1 cellular context compared by ENCODE assay signal in genomic region chr3:142595951-142596725, GRCh38.
TF ChIP-seq lines count a peak whose summit lies in the region.

TSS of gene PLS1 (plus strand) at chr3:142596393. CDS start at chr3:142664238, 67,845 bp downstream.

TF ChIP-seq in HepG2, 621 proteins besides CTCF, POLR2A, EP300 and RAD21 (continued from another document and continues in another):
- no peak for TF ChIP-seq HNF4G (IDR thresholded peaks at IDR 0.05; ENCODE audit: borderline replicate concordance, low read depth, low read length)
- TF ChIP-seq HNF4G (CRISPR knock-in tag; IDR thresholded peaks at IDR 0.05; ENCODE audit: borderline replicate concordance, low read depth): peak; percentile 83; the same call in 1 of the 2 replicates
- TF ChIP-seq ASH2L (IDR thresholded peaks at IDR 0.05; ENCODE audit: insufficient read length, low read depth, low read length): peak; percentile 94
- TF ChIP-seq AHR (CRISPR knock-in tag; IDR thresholded peaks at IDR 0.05): peak; percentile 87
- TF ChIP-seq MYNN (CRISPR knock-in tag; IDR thresholded peaks at IDR 0.05; ENCODE audit: low read depth): no peak
- peak; percentile 67; the same call in 1 of the 2 replicates for TF ChIP-seq ZC3H13 (CRISPR knock-in tag; IDR thresholded peaks at IDR 0.05)
- 0 out of 2 replicates have a peak, but pooled peaks have one; percentile 49 for TF ChIP-seq RELA (CRISPR knock-in tag; IDR thresholded peaks at IDR 0.05)
- peak; percentile 92 for TF ChIP-seq ARID2 (CRISPR knock-in tag; IDR thresholded peaks at IDR 0.05; ENCODE audit: borderline replicate concordance)
- TF ChIP-seq IKZF5 (CRISPR knock-in tag; IDR thresholded peaks at IDR 0.05): peak; percentile 92
- TF ChIP-seq HMG20B (CRISPR knock-in tag; conservative IDR thresholded peaks at IDR 0.05): peak; percentile 36; the same call in 1 of the 2 replicates
- peak; percentile 30; the same call in 1 of the 2 replicates for TF ChIP-seq NFYB (CRISPR knock-in tag; IDR thresholded peaks at IDR 0.05)
- TF ChIP-seq GTF3A (CRISPR knock-in tag; conservative IDR thresholded peaks at IDR 0.05): no peak
- TF ChIP-seq ZNF326 (CRISPR knock-in tag; IDR thresholded peaks at IDR 0.05; ENCODE audit: borderline replicate concordance): no peak
- TF ChIP-seq ATRX (CRISPR knock-in tag; IDR thresholded peaks at IDR 0.05; ENCODE audit: borderline replicate concordance): no peak
- TF ChIP-seq NCOR1 (IDR thresholded peaks at IDR 0.05; ENCODE audit: borderline replicate concordance, low read length): no peak
- TF ChIP-seq KAT7 (CRISPR knock-in tag; IDR thresholded peaks at IDR 0.05; ENCODE audit: borderline replicate concordance): peak; percentile 90; the same call in 1 of the 2 replicates
- TF ChIP-seq ZNF564 (CRISPR knock-in tag; IDR thresholded peaks at IDR 0.05): peak; percentile 80; the same call in 1 of the 2 replicates
- peak; percentile 66; the same call in 1 of the 2 replicates for TF ChIP-seq ZNF430 (CRISPR knock-in tag; IDR thresholded peaks at IDR 0.05)
- peak; percentile 33 for TF ChIP-seq TAF15 (IDR thresholded peaks at IDR 0.05; ENCODE audit: low read depth, low read length, poor library complexity, severe bottlenecking)
- TF ChIP-seq LBX2 (CRISPR knock-in tag; IDR thresholded peaks at IDR 0.05; ENCODE audit: borderline replicate concordance): no peak
- 0 out of 2 replicates have a peak, but pooled peaks have one; percentile 63 for TF ChIP-seq ZSCAN20 (CRISPR knock-in tag; IDR thresholded peaks at IDR 0.05; ENCODE audit: borderline replicate concordance)
- no peak for TF ChIP-seq CENPT (CRISPR knock-in tag; IDR thresholded peaks at IDR 0.05; ENCODE audit: low read depth)
- peak; percentile 96 for TF ChIP-seq ZNF547 (CRISPR knock-in tag; IDR thresholded peaks at IDR 0.05)
- TF ChIP-seq SNRNP70 (IDR thresholded peaks at IDR 0.05; ENCODE audit: low read depth, low read length): no peak
- peak; percentile 51; the same call in 1 of the 2 replicates for TF ChIP-seq HOXA5 (CRISPR knock-in tag; IDR thresholded peaks at IDR 0.05)
- peak; percentile 98 for TF ChIP-seq ZNF589 (CRISPR knock-in tag; conservative IDR thresholded peaks at IDR 0.05)
- no peak for TF ChIP-seq ZNF703 (CRISPR knock-in tag; IDR thresholded peaks at IDR 0.05; ENCODE audit: borderline replicate concordance)
- TF ChIP-seq TFDP2 (CRISPR knock-in tag; IDR thresholded peaks at IDR 0.05): peak; percentile 92
- peak; percentile 56; the same call in 1 of the 2 replicates for TF ChIP-seq CBFB (CRISPR knock-in tag; IDR thresholded peaks at IDR 0.05)
- no peak for TF ChIP-seq REXO4 (CRISPR knock-in tag; IDR thresholded peaks at IDR 0.05; ENCODE audit: borderline replicate concordance)
- TF ChIP-seq MAFK (conservative IDR thresholded peaks at IDR 0.05 in 1 of 2, IDR thresholded peaks at IDR 0.05 in 1 of 2; ENCODE audit: low read length in 2 of 2): no peak
- TF ChIP-seq, protein P1, sequence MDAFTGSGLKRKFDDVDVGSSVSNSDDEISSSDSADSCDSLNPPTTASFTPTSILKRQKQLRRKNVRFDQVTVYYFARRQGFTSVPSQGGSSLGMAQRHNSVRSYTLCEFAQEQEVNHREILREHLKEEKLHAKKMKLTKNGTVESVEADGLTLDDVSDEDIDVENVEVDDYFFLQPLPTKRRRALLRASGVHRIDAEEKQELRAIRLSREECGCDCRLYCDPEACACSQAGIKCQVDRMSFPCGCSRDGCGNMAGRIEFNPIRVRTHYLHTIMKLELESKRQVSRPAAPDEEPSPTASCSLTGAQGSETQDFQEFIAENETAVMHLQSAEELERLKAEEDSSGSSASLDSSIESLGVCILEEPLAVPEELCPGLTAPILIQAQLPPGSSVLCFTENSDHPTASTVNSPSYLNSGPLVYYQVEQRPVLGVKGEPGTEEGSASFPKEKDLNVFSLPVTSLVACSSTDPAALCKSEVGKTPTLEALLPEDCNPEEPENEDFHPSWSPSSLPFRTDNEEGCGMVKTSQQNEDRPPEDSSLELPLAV (CRISPR knock-in tag; conservative IDR thresholded peaks at IDR 0.05; ENCODE audit: low read depth): 0 out of 2 replicates have a peak, but pooled peaks have one; percentile 40
- TF ChIP-seq ZNF335 (CRISPR knock-in tag; IDR thresholded peaks at IDR 0.05): 0 out of 2 replicates have a peak, but pooled peaks have one; percentile 26
- TF ChIP-seq, protein P2, sequence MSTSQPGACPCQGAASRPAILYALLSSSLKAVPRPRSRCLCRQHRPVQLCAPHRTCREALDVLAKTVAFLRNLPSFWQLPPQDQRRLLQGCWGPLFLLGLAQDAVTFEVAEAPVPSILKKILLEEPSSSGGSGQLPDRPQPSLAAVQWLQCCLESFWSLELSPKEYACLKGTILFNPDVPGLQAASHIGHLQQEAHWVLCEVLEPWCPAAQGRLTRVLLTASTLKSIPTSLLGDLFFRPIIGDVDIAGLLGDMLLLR (CRISPR knock-in tag; IDR thresholded peaks at IDR 0.05): peak; percentile 90
- TF ChIP-seq ZNF792 (CRISPR knock-in tag; IDR thresholded peaks at IDR 0.05): no peak; the same call in none of the 2 replicates
- TF ChIP-seq, protein P3, sequence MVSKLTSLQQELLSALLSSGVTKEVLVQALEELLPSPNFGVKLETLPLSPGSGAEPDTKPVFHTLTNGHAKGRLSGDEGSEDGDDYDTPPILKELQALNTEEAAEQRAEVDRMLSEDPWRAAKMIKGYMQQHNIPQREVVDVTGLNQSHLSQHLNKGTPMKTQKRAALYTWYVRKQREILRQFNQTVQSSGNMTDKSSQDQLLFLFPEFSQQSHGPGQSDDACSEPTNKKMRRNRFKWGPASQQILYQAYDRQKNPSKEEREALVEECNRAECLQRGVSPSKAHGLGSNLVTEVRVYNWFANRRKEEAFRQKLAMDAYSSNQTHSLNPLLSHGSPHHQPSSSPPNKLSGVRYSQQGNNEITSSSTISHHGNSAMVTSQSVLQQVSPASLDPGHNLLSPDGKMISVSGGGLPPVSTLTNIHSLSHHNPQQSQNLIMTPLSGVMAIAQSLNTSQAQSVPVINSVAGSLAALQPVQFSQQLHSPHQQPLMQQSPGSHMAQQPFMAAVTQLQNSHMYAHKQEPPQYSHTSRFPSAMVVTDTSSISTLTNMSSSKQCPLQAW (CRISPR knock-in tag; IDR thresholded peaks at IDR 0.05): peak; percentile 93
- peak; percentile 73 for TF ChIP-seq RXRB (CRISPR knock-in tag; IDR thresholded peaks at IDR 0.05; ENCODE audit: borderline replicate concordance)
- no peak for TF ChIP-seq NR3C1 (CRISPR knock-in tag; IDR thresholded peaks at IDR 0.05)
- TF ChIP-seq KLF6 (CRISPR knock-in tag; IDR thresholded peaks at IDR 0.05): peak; percentile 32; the same call in 1 of the 2 replicates
- TF ChIP-seq ZNF337 (CRISPR knock-in tag; IDR thresholded peaks at IDR 0.05; ENCODE audit: borderline replicate concordance, low read depth): peak; percentile 97; the same call in 1 of the 2 replicates
- TF ChIP-seq ZBTB49 (CRISPR knock-in tag; IDR thresholded peaks at IDR 0.05; ENCODE audit: borderline replicate concordance): peak; percentile 63; the same call in 1 of the 2 replicates
- peak; percentile 86; the same call in 1 of the 2 replicates for TF ChIP-seq NRL (CRISPR knock-in tag; IDR thresholded peaks at IDR 0.05; ENCODE audit: borderline replicate concordance)
- peak; percentile 87 for TF ChIP-seq SAP130 (CRISPR knock-in tag; IDR thresholded peaks at IDR 0.05; ENCODE audit: low read depth)
- TF ChIP-seq ZNF75D (CRISPR knock-in tag; IDR thresholded peaks at IDR 0.05; ENCODE audit: borderline replicate concordance): no peak
- TF ChIP-seq ZNF136 (CRISPR knock-in tag; IDR thresholded peaks at IDR 0.05; ENCODE audit: low read depth): peak; percentile 94
- TF ChIP-seq SKI (IDR thresholded peaks at IDR 0.05; ENCODE audit: partially characterized antibody): peak; percentile 8
- TF ChIP-seq, protein P4, sequence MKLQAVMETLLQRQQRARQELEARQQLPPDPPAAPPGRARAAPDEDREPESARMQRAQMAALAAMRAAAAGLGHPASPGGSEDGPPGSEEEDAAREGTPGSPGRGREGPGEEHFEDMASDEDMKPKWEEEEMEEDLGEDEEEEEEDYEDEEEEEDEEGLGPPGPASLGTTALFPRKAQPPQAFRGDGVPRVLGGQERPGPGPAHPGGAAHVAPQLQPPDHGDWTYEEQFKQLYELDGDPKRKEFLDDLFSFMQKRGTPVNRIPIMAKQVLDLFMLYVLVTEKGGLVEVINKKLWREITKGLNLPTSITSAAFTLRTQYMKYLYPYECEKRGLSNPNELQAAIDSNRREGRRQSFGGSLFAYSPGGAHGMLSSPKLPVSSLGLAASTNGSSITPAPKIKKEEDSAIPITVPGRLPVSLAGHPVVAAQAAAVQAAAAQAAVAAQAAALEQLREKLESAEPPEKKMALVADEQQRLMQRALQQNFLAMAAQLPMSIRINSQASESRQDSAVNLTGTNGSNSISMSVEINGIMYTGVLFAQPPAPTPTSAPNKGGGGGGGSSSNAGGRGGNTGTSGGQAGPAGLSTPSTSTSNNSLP (IDR thresholded peaks at IDR 0.05; ENCODE audit: low read depth, low read length): peak; percentile 66
- peak; percentile 95 for TF ChIP-seq XRCC5 (optimal IDR thresholded peaks at IDR 0.05; ENCODE audit: low read length)
- TF ChIP-seq, protein P5, sequence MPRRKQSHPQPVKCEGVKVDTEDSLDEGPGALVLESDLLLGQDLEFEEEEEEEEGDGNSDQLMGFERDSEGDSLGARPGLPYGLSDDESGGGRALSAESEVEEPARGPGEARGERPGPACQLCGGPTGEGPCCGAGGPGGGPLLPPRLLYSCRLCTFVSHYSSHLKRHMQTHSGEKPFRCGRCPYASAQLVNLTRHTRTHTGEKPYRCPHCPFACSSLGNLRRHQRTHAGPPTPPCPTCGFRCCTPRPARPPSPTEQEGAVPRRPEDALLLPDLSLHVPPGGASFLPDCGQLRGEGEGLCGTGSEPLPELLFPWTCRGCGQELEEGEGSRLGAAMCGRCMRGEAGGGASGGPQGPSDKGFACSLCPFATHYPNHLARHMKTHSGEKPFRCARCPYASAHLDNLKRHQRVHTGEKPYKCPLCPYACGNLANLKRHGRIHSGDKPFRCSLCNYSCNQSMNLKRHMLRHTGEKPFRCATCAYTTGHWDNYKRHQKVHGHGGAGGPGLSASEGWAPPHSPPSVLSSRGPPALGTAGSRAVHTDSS (CRISPR knock-in tag; conservative IDR thresholded peaks at IDR 0.05): no peak
- TF ChIP-seq PCBP2 (optimal IDR thresholded peaks at IDR 0.05; ENCODE audit: low read depth, low read length, poor library complexity, severe bottlenecking): no peak
- TF ChIP-seq HNF4A (CRISPR knock-in tag; IDR thresholded peaks at IDR 0.05): no peak; the same call in 1 of the 2 replicates
- TF ChIP-seq PAF1 (CRISPR knock-in tag; IDR thresholded peaks at IDR 0.05): no peak
- no peak for TF ChIP-seq SRSF1 (optimal IDR thresholded peaks at IDR 0.05; ENCODE audit: low read depth, low read length)
- peak; percentile 68; the same call in 1 of the 2 replicates for TF ChIP-seq ZNF616 (CRISPR knock-in tag; IDR thresholded peaks at IDR 0.05; ENCODE audit: low read depth)
- no peak for TF ChIP-seq RBAK (CRISPR knock-in tag; IDR thresholded peaks at IDR 0.05)
- no peak for TF ChIP-seq ZNF432 (CRISPR knock-in tag; IDR thresholded peaks at IDR 0.05; ENCODE audit: borderline replicate concordance)
- no peak for TF ChIP-seq ZNF775 (CRISPR knock-in tag; IDR thresholded peaks at IDR 0.05; ENCODE audit: borderline replicate concordance)
